Comparison of ENCODE assay signal across 26 cellular contexts in genomic region chr3:95655363-95655986, GRCh38.
DNase-seq lines count a peak whose midpoint lies in the region; ATAC-seq, FAIRE-seq and TF ChIP-seq lines count a peak whose summit lies in the region.
"Had no signal": no experiment of that assay in that cellular context is flagged by ENCODE, and none has a peak within 500 bp of the region (broad histone marks: within the 10 kb centered on the region; RNA-seq: fewer than 3 reads in every experiment).

No MANE protein-coding gene starts in this region.

- no peak overlapping the region for H3K4me3 ChIP-seq in esophagus muscularis mucosa
- H3K4me3 ChIP-seq: MG63, SJCRH30 had no signal

- DNase-seq in ACHN (peak; percentile 95), HTR-8/SVneo (ENCODE audit: insufficient read length, low spot score) (no peak), glomerular visceral epithelial cell (ENCODE audit: extremely low spot score) (peak; percentile 91), renal cortical epithelial cell (ENCODE audit: low read depth) (peak; percentile 5), esophagus muscularis mucosa (ENCODE audit: extremely low spot score) (no peak), amniotic stem cell (lab: John Stamatoyannopoulos, UW) (no peak)
- DNase-seq: CD8-positive, alpha-beta memory T cell; DND-41; H7; KBM-7; MG63; NCI-H1105 treated with DMSO at 0.1 percent for 48 hours; NCI-H146; NCI-H1930; NCI-H2107; NCI-H446 treated with DMSO at 0.1 percent for 48 hours; NCI-H526; NCI-H82; NK-92 treated with Interleukin-12 subunit alpha and Interleukin-12 subunit beta, amount 100 ng/mL, for 24 hours; PC-3; T-cell had no signal

- H3K27me3 ChIP-seq in esophagus muscularis mucosa, result no peaks in the 10 kb centered on the region
- H3K27me3 ChIP-seq: MG63, SJCRH30 had no signal

- TF ChIP-seq CTCF in esophagus muscularis mucosa (IDR thresholded peaks at IDR 0.05), result no peak

- in situ Hi-C loops in ACHN (cut with HindIII; ENCODE audit: low pct_ligation_motif_present, low pct_unique_long_range_greater_than_20kb, low sequenced_read_pairs), result no loop called here

- no peak overlapping the region for H3K27ac ChIP-seq in esophagus muscularis mucosa (replicated peaks in 1 of 4)
- H3K27ac ChIP-seq: C4-2B, SJCRH30 had no signal

- no peaks in the 10 kb centered on the region for H3K36me3 ChIP-seq in esophagus muscularis mucosa
- H3K36me3 ChIP-seq: MG63, SJCRH30 had no signal

- TF ChIP-seq POLR2A in esophagus muscularis mucosa (IDR thresholded peaks at IDR 0.05; ENCODE audit: low read depth), result no peak

- H3K9me3 ChIP-seq in esophagus muscularis mucosa, result no peaks in the 10 kb centered on the region
- H3K9me3 ChIP-seq: SJCRH30 had no signal

- WGBS in esophagus muscularis mucosa, result 95% methylated on average over 12 of the region's 12 CpGs

- peak; percentile 16 for FAIRE-seq in HTR-8/SVneo (lab: Jason Lieb, UNC)
- FAIRE-seq: GM12892 had no signal

- H3K4me1 ChIP-seq in esophagus muscularis mucosa, result no peaks in the 10 kb centered on the region
- H3K4me1 ChIP-seq: SJCRH30 had no signal

- no peak for ATAC-seq in HG03280 (IDR thresholded peaks at IDR 0.05; ENCODE audit: unreplicated experiment)
- ATAC-seq: PC-3, Right ventricle myocardium inferior, T-cell had no signal

- no peak for TF ChIP-seq EP300 in esophagus muscularis mucosa (IDR thresholded peaks at IDR 0.05)

- intact Hi-C loops in esophagus muscularis mucosa (cut with DNase I), result no loop called here

Comparison
In these comparisons a context has a peak if more than half of its experiments do, and no peak if none do; other contexts are left out.
1. DNase-seq: peak in ACHN (single experiment), glomerular visceral epithelial cell (single experiment) and renal cortical epithelial cell (single experiment); none in HTR-8/SVneo (single experiment), esophagus muscularis mucosa (single experiment) and amniotic stem cell (single experiment).